ENCODE assay signal across 19 cellular contexts in the genomic region with DNA sequence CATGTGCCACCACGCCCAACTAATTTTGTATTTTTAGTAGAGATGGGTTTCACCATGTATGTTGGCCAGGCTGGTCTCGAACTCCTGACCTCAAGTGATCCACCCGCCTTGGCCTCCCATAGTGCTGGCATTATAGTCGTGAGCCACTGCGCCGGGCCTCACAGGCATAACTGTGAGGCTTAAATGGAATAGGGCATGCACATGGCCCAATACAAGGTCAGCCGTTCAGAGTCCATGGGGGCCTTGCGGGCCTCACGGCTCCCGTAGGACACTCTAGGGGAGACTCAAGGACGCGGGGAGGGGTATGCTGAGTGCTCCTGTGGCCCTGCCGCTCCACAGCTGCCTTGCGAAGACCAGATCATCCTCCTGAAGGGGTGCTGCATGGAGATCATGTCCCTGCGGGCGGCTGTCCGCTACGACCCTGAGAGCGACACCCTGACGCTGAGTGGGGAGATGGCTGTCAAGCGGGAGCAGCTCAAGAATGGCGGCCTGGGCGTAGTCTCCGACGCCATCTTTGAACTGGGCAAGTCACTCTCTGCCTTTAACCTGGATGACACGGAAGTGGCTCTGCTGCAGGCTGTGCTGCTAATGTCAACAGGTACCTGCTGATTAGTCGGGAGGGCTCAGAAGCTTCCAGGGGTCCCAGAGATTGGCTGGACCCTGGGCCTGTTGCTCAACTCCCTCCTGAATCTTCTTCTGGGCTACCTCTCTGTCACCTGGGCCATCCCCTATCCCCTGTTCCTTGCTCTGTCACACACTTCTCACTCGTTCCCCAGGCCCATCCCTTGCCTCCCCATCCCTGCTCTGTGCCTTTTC. TPM values are rescaled to one million over a fixed set of nuclear protein-coding genes. Genes with fewer than 3 reads are reported as not detected.
DNase-seq lines count a peak whose midpoint lies in the region; ATAC-seq and TF ChIP-seq lines count a peak whose summit lies in the region.
"Had no signal": no experiment of that assay in that cellular context is flagged by ENCODE, and none has a peak within 500 bp of the region (broad histone marks: within the 10 kb centered on the region; RNA-seq: fewer than 3 reads in every experiment).

No MANE protein-coding gene starts in this region.

- H3K27ac ChIP-seq in gastrocnemius medialis: peak overlapping the region; percentile 29 to 98 (median 84)
- H3K27ac ChIP-seq: thyroid gland had no signal

- no peaks in the 10 kb centered on the region for H3K27me3 Mint-ChIP-seq in activated CD4-positive, alpha-beta T cell treated with anti-CD3 and anti-CD28 coated beads, Interleukin-2, amount 10 ng/mL, durations not matched to agents 24 days and 14 days
- H3K27me3 Mint-ChIP-seq in brain: peaks cover 3% of the 10 kb centered on the region

- H3K9me3 Mint-ChIP-seq in activated CD4-positive, alpha-beta T cell treated with anti-CD3 and anti-CD28 coated beads, Interleukin-2, amount 10 ng/mL, durations not matched to agents 24 days and 14 days: no peaks in the 10 kb centered on the region
- no peaks in the 10 kb centered on the region for H3K9me3 Mint-ChIP-seq in brain
- H3K9me3 Mint-ChIP-seq: endodermal cell, neural crest cell had no signal

- no peak for TF ChIP-seq POLR2A in gastrocnemius medialis (IDR thresholded peaks at IDR 0.05)

- no peak for ATAC-seq in gastrocnemius medialis
- ATAC-seq in GM18870 (IDR thresholded peaks at IDR 0.05; ENCODE audit: unreplicated experiment): no peak

- in situ Hi-C loops in gastrocnemius medialis (cut with MboI; ENCODE audit: low sequenced_read_pairs in 4 of 4): no loop called here

- peaks cover 6% of the 10 kb centered on the region for H3K36me3 Mint-ChIP-seq in activated CD4-positive, alpha-beta T cell treated with anti-CD3 and anti-CD28 coated beads, Interleukin-2, amount 10 ng/mL, durations not matched to agents 24 days and 14 days (ENCODE audit: low read depth)
- peaks cover 52% of the 10 kb centered on the region for H3K36me3 Mint-ChIP-seq in brain

- H3K27ac Mint-ChIP-seq in activated CD4-positive, alpha-beta T cell treated with anti-CD3 and anti-CD28 coated beads, Interleukin-2, amount 10 ng/mL, durations not matched to agents 24 days and 14 days: no peak overlapping the region
- H3K27ac Mint-ChIP-seq in brain: peak overlapping the region in 3 of 5 experiments; percentile 60 to 87 (median 62)
- H3K27ac Mint-ChIP-seq: endodermal cell had no signal

- peaks cover 0 to 72% of the 10 kb centered on the region in 2 donors for H3K36me3 ChIP-seq in gastrocnemius medialis

- H3K4me1 ChIP-seq in gastrocnemius medialis: peaks cover 32 to 37% of the 10 kb centered on the region in 2 donors

- TF ChIP-seq CTCF in brain (conservative IDR thresholded peaks at IDR 0.05) (no peak), gastrocnemius medialis (IDR thresholded peaks at IDR 0.05 in 4 of 5, conservative IDR thresholded peaks at IDR 0.05 in 1 of 5) (no peak)

- peak; percentile 53 for DNase-seq in activated CD4-positive, alpha-beta T cell treated with anti-CD3 and anti-CD28 coated beads, Interleukin-2, amount 10 ng/mL, durations not matched to agents 24 days and 14 days
- no peak for DNase-seq in activated CD4-positive, alpha-beta T cell treated with anti-CD3 and anti-CD28 coated beads, Interleukin-2, amount 50 U/mL, for 48 hours
- DNase-seq in gastrocnemius medialis: no peak
- DNase-seq in putamen (ENCODE audit: low spot score): no peak
- DNase-seq: activated CD4-positive, alpha-beta T cell treated with anti-CD3 and anti-CD28 coated beads for 4 hours; activated CD8-positive, alpha-beta memory T cell treated with anti-CD3 and anti-CD28 coated beads, Interleukin-2, amount 50 U/mL, for 48 hours; endodermal cell; hypothalamus; kidney; NCI-H1048; NCI-H2029 treated with DMSO at 0.1 percent for 48 hours; NCI-H446 treated with DMSO at 0.1 percent for 48 hours; RPMI8226; spleen; thyroid gland had no signal

- H3K4me1 Mint-ChIP-seq in activated CD4-positive, alpha-beta T cell treated with anti-CD3 and anti-CD28 coated beads, Interleukin-2, amount 10 ng/mL, durations not matched to agents 24 days and 14 days: peaks cover 4% of the 10 kb centered on the region
- H3K4me1 Mint-ChIP-seq in brain: peaks cover 28% of the 10 kb centered on the region
- H3K4me1 Mint-ChIP-seq: endodermal cell, neural crest cell had no signal

- no peaks in the 10 kb centered on the region for H3K27me3 ChIP-seq in gastrocnemius medialis
- H3K27me3 ChIP-seq: BLaER1 treated with 17β-estradiol and CSF1 and Interleukin-3, amounts not matched to agents 10 nM and 100 nM; spleen; thyroid gland had no signal

- H3K4me3 ChIP-seq in gastrocnemius medialis: no peak overlapping the region
- H3K4me3 ChIP-seq: BLaER1 treated with 17β-estradiol and CSF1 and Interleukin-3, amounts not matched to agents 10 nM and 100 nM; spleen; thyroid gland had no signal

- intact Hi-C loops in activated CD4-positive, alpha-beta T cell treated with anti-CD3 and anti-CD28 coated beads, Interleukin-2, amount 10 ng/mL, durations not matched to agents 24 days and 14 days (cut with micrococcal nuclease): loop anchor here (2.0 kb wide), 2 partner anchors 25 to 75 kb away; a partner anchor contains a TSS
- intact Hi-C loops in gastrocnemius medialis (cut with DNase I; ENCODE audit: low total_unique reads): loop anchor here (2.0 kb wide), 1 partner anchor 75 kb away; no protein-coding TSS in a partner anchor

- H3K4me3 Mint-ChIP-seq in activated CD4-positive, alpha-beta T cell treated with anti-CD3 and anti-CD28 coated beads, Interleukin-2, amount 10 ng/mL, durations not matched to agents 24 days and 14 days: no peak overlapping the region
- H3K4me3 Mint-ChIP-seq in brain: no peak overlapping the region
- H3K4me3 Mint-ChIP-seq: endodermal cell, neural crest cell had no signal

- no peaks in the 10 kb centered on the region for H3K9me3 ChIP-seq in gastrocnemius medialis
- H3K9me3 ChIP-seq: BLaER1 treated with 17β-estradiol and CSF1 and Interleukin-3, amounts not matched to agents 10 nM and 100 nM; spleen; thyroid gland had no signal

RNA-seq across cellular contexts. Expression of a gene that starts 12.3 kb away (rescaled TPM):
- total RNA-seq in activated CD4-positive, alpha-beta T cell treated with anti-CD3 and anti-CD28 coated beads, Interleukin-2, amount 10 ng/mL, durations not matched to agents 24 days and 14 days: 7.9 and 8.2 TPM in 2 replicates
- polyA plus RNA-seq in brain (ENCODE audit: insufficient read depth, low read depth, low replicate concordance): 43.8 TPM
- 10 to 100 TPM; 16.0 to 34.2 (median 18.3) TPM for total RNA-seq in gastrocnemius medialis

RNA-seq across cellular contexts. Expression of a gene that starts 25.3 kb away (rescaled TPM):
- 4.5 and 5.1 TPM in 2 replicates for total RNA-seq in activated CD4-positive, alpha-beta T cell treated with anti-CD3 and anti-CD28 coated beads, Interleukin-2, amount 10 ng/mL, durations not matched to agents 24 days and 14 days
- 176 TPM for polyA plus RNA-seq in brain (ENCODE audit: insufficient read depth, low read depth, low replicate concordance)
- total RNA-seq in gastrocnemius medialis: 10 to 100 TPM; 42.2 to 71.6 (median 48.2) TPM

RNA-seq across cellular contexts. Expression of a gene that starts 33.7 kb away (rescaled TPM):
- total RNA-seq in activated CD4-positive, alpha-beta T cell treated with anti-CD3 and anti-CD28 coated beads, Interleukin-2, amount 10 ng/mL, durations not matched to agents 24 days and 14 days: 92.7 and 98.5 TPM in 2 replicates
- 94.4 TPM for polyA plus RNA-seq in brain (ENCODE audit: insufficient read depth, low read depth, low replicate concordance)
- 10 to 100 TPM; 75.7 to 96.3 (median 85.9) TPM for total RNA-seq in gastrocnemius medialis

RNA-seq across cellular contexts. Expression of a gene that starts 33.9 kb away (rescaled TPM):
- 118 and 122 TPM in 2 replicates for total RNA-seq in activated CD4-positive, alpha-beta T cell treated with anti-CD3 and anti-CD28 coated beads, Interleukin-2, amount 10 ng/mL, durations not matched to agents 24 days and 14 days
- polyA plus RNA-seq in brain (ENCODE audit: insufficient read depth, low read depth, low replicate concordance): 95.0 TPM
- 100 to 1,000 TPM in 2 of 4 donors, 10 to 100 TPM in 2; 54.2 to 124 (median 93.9) TPM for total RNA-seq in gastrocnemius medialis

RNA-seq across cellular contexts. Expression of a gene that starts 52.2 kb away (rescaled TPM):
- total RNA-seq in activated CD4-positive, alpha-beta T cell treated with anti-CD3 and anti-CD28 coated beads, Interleukin-2, amount 10 ng/mL, durations not matched to agents 24 days and 14 days: 108 and 109 TPM in 2 replicates
- 150 TPM for polyA plus RNA-seq in brain (ENCODE audit: insufficient read depth, low read depth, low replicate concordance)
- total RNA-seq in gastrocnemius medialis: 10 to 100 TPM; 35.8 to 41.3 (median 39.8) TPM
